In genomic region chr3:125322917-125323316, GRCh38 we compare ENCODE assay signal across 22 cellular contexts. TPM values are rescaled to one million over a fixed set of nuclear protein-coding genes. Genes with fewer than 3 reads are reported as not detected.
DNase-seq lines count a peak whose midpoint lies in the region; ATAC-seq, FAIRE-seq and TF ChIP-seq lines count a peak whose summit lies in the region.
"Had no signal": no experiment of that assay in that cellular context is flagged by ENCODE, and none has a peak within 500 bp of the region (broad histone marks: within the 10 kb centered on the region; RNA-seq: fewer than 3 reads in every experiment).

No MANE protein-coding gene starts in this region.

- H3K4me1 ChIP-seq in HepG2 (ENCODE audit: insufficient read depth, low read length) (no peaks in the 10 kb centered on the region), right lobe of liver (no peaks in the 10 kb centered on the region), kidney (ENCODE audit: control insufficient read depth in 1 of 2, insufficient read depth in 1 of 2, low read depth in 1 of 2, low read length in 2 of 2) (peaks cover 0 to 8% of the 10 kb centered on the region in 2 donors), thyroid gland (peaks cover 58 to 66% of the 10 kb centered on the region in 2 donors)
- H3K4me1 ChIP-seq: SJCRH30 had no signal

- H3K4me2 ChIP-seq in HepG2 (ENCODE audit: low read depth, low read length) = no peak overlapping the region
- H3K4me2 ChIP-seq: KMS-11 had no signal

- no peaks in the 10 kb centered on the region; a peak in 1 of 5 replicates for H3K27me3 ChIP-seq in HepG2 (ENCODE audit: control insufficient read depth in 1 of 2, insufficient read depth in 2 of 2, low read length in 2 of 2)
- no peaks in the 10 kb centered on the region for H3K27me3 ChIP-seq in right lobe of liver
- H3K27me3 ChIP-seq in thyroid gland = no peaks in the 10 kb centered on the region
- H3K27me3 ChIP-seq: SJCRH30 had no signal

- H3K4me1 Mint-ChIP-seq in chondrocyte (ENCODE audit: low read depth) = peaks cover 49% of the 10 kb centered on the region

- H3K36me3 Mint-ChIP-seq in chondrocyte (ENCODE audit: low read depth) = peaks cover 2% of the 10 kb centered on the region

- intact Hi-C loops in HepG2 (cut with micrococcal nuclease; ENCODE audit: unreplicated experiment) = no loop called here
- intact Hi-C loops in right lobe of liver (cut with DNase I) = no loop called here
- intact Hi-C loops in kidney (cut with DNase I) = no loop called here
- intact Hi-C loops in thyroid gland (cut with DNase I) = no loop called here

- no peak for TF ChIP-seq CTCF in HepG2 (CRISPR knock-in tag; IDR thresholded peaks at IDR 0.05)
- TF ChIP-seq CTCF in right lobe of liver (IDR thresholded peaks at IDR 0.05) = no peak
- TF ChIP-seq CTCF in chondrocyte (IDR thresholded peaks at IDR 0.05) = no peak
- TF ChIP-seq CTCF in kidney (IDR thresholded peaks at IDR 0.05; ENCODE audit: borderline replicate concordance, extremely low read depth, insufficient read depth) = no peak
- TF ChIP-seq CTCF in thyroid gland (IDR thresholded peaks at IDR 0.05) = no peak

- H3K4me3 Mint-ChIP-seq in chondrocyte (ENCODE audit: unreplicated experiment) = no peak overlapping the region
- H3K4me3 Mint-ChIP-seq: CD4-positive, alpha-beta memory T cell had no signal

- 98% methylated on average over 2 of the region's 2 CpGs for WGBS in HepG2 (ENCODE audit: low lambda C conversion rate)
- 100% methylated on average over 2 of the region's 2 CpGs for WGBS in right lobe of liver (ENCODE audit: insufficient coverage, low coverage, low lambda C conversion rate, missing lambda C conversion rate)
- WGBS in thyroid gland, 2 donors = 98% methylated on average over 2 of the region's 2 CpGs

- no peaks in the 10 kb centered on the region for H4K20me1 ChIP-seq in HepG2 (ENCODE audit: insufficient read depth, low read length)

- peaks cover 6% of the 10 kb centered on the region for H3K9me3 Mint-ChIP-seq in chondrocyte (ENCODE audit: low read depth)

- POLR2A ChIA-PET in HepG2 (lab: Yijun Ruan, JAX) = no interaction called here

- peaks cover 2% of the 10 kb centered on the region for H3K79me2 ChIP-seq in HepG2 (ENCODE audit: insufficient read depth, low read length)

- no peak for TF ChIP-seq RAD21 in HepG2 (CRISPR knock-in tag; IDR thresholded peaks at IDR 0.05)

- no peak overlapping the region for H2AFZ ChIP-seq in HepG2 (ENCODE audit: low read length)

- no peaks in the 10 kb centered on the region for H3K27me3 Mint-ChIP-seq in chondrocyte (ENCODE audit: low read depth)
- H3K27me3 Mint-ChIP-seq: CD4-positive, alpha-beta memory T cell had no signal

- ATAC-seq in HepG2 (no peak), right lobe of liver (no peak), HG02884 (IDR thresholded peaks at IDR 0.05; ENCODE audit: unreplicated experiment) (no peak), GM21526 (IDR thresholded peaks at IDR 0.05; ENCODE audit: low FRiP score, unreplicated experiment) (no peak)
- ATAC-seq: Right ventricle myocardium inferior had no signal

- FAIRE-seq in HepG2 (lab: Jason Lieb, UNC) (no peak), kidney (lab: Jason Lieb, UNC) (peak; percentile 6)
- FAIRE-seq: GM12891, H1 had no signal

- BruUV-seq in HepG2 (replicated peaks; lab: Mats Ljungman, UMichigan) = no TSS peak

- H3K4me3 ChIP-seq in HepG2 (replicated peaks in 1 of 3; ENCODE audit: insufficient read depth in 1 of 3, low read depth in 2 of 3, low read length in 3 of 3) (no peak overlapping the region), right lobe of liver (no peak overlapping the region), kidney (ENCODE audit: low read length in 2 of 2) (no peak overlapping the region), thyroid gland (replicated peaks in 1 of 3) (no peak overlapping the region)
- H3K4me3 ChIP-seq: SJCRH30 had no signal

- TF ChIP-seq POLR2A in HepG2 (IDR thresholded peaks at IDR 0.05; ENCODE audit: insufficient read depth in 1 of 2, low read depth in 2 of 2, low read length in 2 of 2) (no peak), right lobe of liver (IDR thresholded peaks at IDR 0.05) (no peak), thyroid gland (IDR thresholded peaks at IDR 0.05) (no peak)

- in situ Hi-C loops in HepG2 (cut with HindIII; ENCODE audit: extremely low pct_ligation_motif_present, low pct_unique_long_range_greater_than_20kb) = no loop called here

- H3K27ac Mint-ChIP-seq in chondrocyte (ENCODE audit: unreplicated experiment) = peak overlapping the region; percentile 83

- TF ChIP-seq EP300 in HepG2 (IDR thresholded peaks at IDR 0.05; ENCODE audit: low read depth in 2 of 2, low read length in 2 of 2) = no peak
- no peak for TF ChIP-seq EP300 in HepG2 (CRISPR knock-in tag; IDR thresholded peaks at IDR 0.05; ENCODE audit: borderline replicate concordance)

- DNase-seq in HepG2 (ENCODE audit: low spot score) (no peak), right lobe of liver (no peak), chondrocyte (ENCODE audit: low spot score) (no peak), kidney (no peak), thyroid gland (no peak), GF-D8 (lab: John Stamatoyannopoulos, UW) (no peak)
- DNase-seq: AML-193; CD4-positive, alpha-beta memory T cell; COR-L47; DMS53; NCI-H1436; NCI-H187; NCI-H2107; NCI-H774; SJCRH30; T-helper 1 cell had no signal

- CTCF ChIA-PET in HepG2 (lab: Yijun Ruan, JAX; ENCODE audit: low intra/inter-chr PET ratio, low total read pairs) = no interaction called here

- H3K36me3 ChIP-seq in HepG2 (replicated peaks in 1 of 2; ENCODE audit: control insufficient read depth in 1 of 2, insufficient read depth in 2 of 2, low read length in 2 of 2) (peaks cover 0 to 26% of the 10 kb centered on the region in 2 experiments; a peak in 4 of 5 replicates), right lobe of liver (peaks cover 0 to 2% (median 0%) of the 10 kb centered on the region in 4 donors), kidney (ENCODE audit: control insufficient read depth in 1 of 2, insufficient read depth in 2 of 2, low read length in 2 of 2) (no peaks in the 10 kb centered on the region), thyroid gland (no peaks in the 10 kb centered on the region)

- H3K9me3 ChIP-seq in HepG2 (ENCODE audit: low read length) (no peaks in the 10 kb centered on the region), right lobe of liver (no peaks in the 10 kb centered on the region), kidney (ENCODE audit: control insufficient read depth in 1 of 2, low read length in 2 of 2) (no peaks in the 10 kb centered on the region), thyroid gland (no peaks in the 10 kb centered on the region)

- H3K9ac ChIP-seq in HepG2 (ENCODE audit: insufficient read depth, low read depth, low read length) (no peak overlapping the region), kidney (ENCODE audit: low read length in 2 of 2) (no peak overlapping the region)
- H3K9ac ChIP-seq: KMS-11 had no signal

- no peak overlapping the region for H3K27ac ChIP-seq in HepG2 (ENCODE audit: extremely low read length, insufficient read depth, low read length)
- no peak overlapping the region for H3K27ac ChIP-seq in right lobe of liver
- H3K27ac ChIP-seq in kidney (ENCODE audit: low read depth in 2 of 2, low read length in 2 of 2) = no peak overlapping the region
- peak overlapping the region; percentile 64 to 82 (median 78) for H3K27ac ChIP-seq in thyroid gland
- H3K27ac ChIP-seq: KMS-11, SJCRH30 had no signal

TF ChIP-seq in HepG2, 621 proteins besides CTCF, POLR2A, EP300 and RAD21:
- TF ChIP-seq NFYB (CRISPR knock-in tag; IDR thresholded peaks at IDR 0.05) (no peak), SMAD1 (CRISPR knock-in tag; IDR thresholded peaks at IDR 0.05; ENCODE audit: borderline replicate concordance, low read depth) (no peak), ATF7 (IDR thresholded peaks at IDR 0.05) (peak; percentile 84), ATF7 (CRISPR knock-in tag; IDR thresholded peaks at IDR 0.05) (no peak)
TF ChIP-seq in HepG2: peak in this region for 1.

RNA-seq across cellular contexts. Expression of gene ZNF148, which starts 52.2 kb away (rescaled TPM):
- 33.9 and 36.1 TPM in 2 replicates for total RNA-seq in HepG2 (2016; rRNA removed; fragmentation: Illumina TruSeq; extraction: Trizol)
- 162 and 189 TPM in 2 replicates for total RNA-seq in HepG2 (2016; cell fraction: cytosol; rRNA removed; fragmentation: Illumina TruSeq; extraction: Trizol; ENCODE audit: low read depth)
- total RNA-seq in HepG2 (2016; cell fraction: insoluble cytoplasmic fraction; rRNA removed; fragmentation: Illumina TruSeq; extraction: Trizol) = 30.8 and 31.4 TPM in 2 replicates
- 58.8 and 62.0 TPM in 2 replicates for total RNA-seq in HepG2 (2016; cell fraction: membrane; rRNA removed; fragmentation: Illumina TruSeq; extraction: Trizol)
- total RNA-seq in HepG2 (2016; cell fraction: nucleus; rRNA removed; fragmentation: Illumina TruSeq; extraction: Trizol) = 23.0 and 30.4 TPM in 2 replicates
- 8.2 and 10.6 TPM in 2 replicates for polyA plus RNA-seq in HepG2 (2011; rRNA removed)
- polyA plus RNA-seq in HepG2 (2011; cell fraction: cytosol; rRNA removed) = 4.0 and 6.0 TPM in 2 replicates
- polyA plus RNA-seq in HepG2 (2011; cell fraction: nucleus; rRNA removed) = 5.9 TPM in 2 replicates
- polyA plus RNA-seq in HepG2 (2012) = 7.7 and 10.0 TPM in 2 replicates
- polyA plus RNA-seq in HepG2 (2016; cell fraction: cytosol; fragmentation: Illumina TruSeq; extraction: Trizol; ENCODE audit: low read depth) = 0.40 and 0.43 TPM in 2 replicates
- polyA plus RNA-seq in HepG2 (2016; cell fraction: insoluble cytoplasmic fraction; fragmentation: Illumina TruSeq; extraction: Trizol; ENCODE audit: low read depth) = 11.5 and 14.1 TPM in 2 replicates
- 1.4 and 1.5 TPM in 2 replicates for polyA plus RNA-seq in HepG2 (2016; cell fraction: membrane; fragmentation: Illumina TruSeq; extraction: Trizol; ENCODE audit: low read depth)
- 10.4 and 11.0 TPM in 2 replicates for polyA plus RNA-seq in HepG2 (2016; cell fraction: nucleus; fragmentation: Illumina TruSeq; extraction: Trizol; ENCODE audit: insufficient read depth, low read depth)
- polyA minus RNA-seq in HepG2 (2011; rRNA and poly(A)+ RNA removed; ENCODE audit: low replicate concordance) = 14.6 and 32.0 TPM in 2 replicates
- polyA minus RNA-seq in HepG2 (2011; cell fraction: cytosol; rRNA and poly(A)+ RNA removed) = 25.8 and 28.3 TPM in 2 replicates
- polyA minus RNA-seq in HepG2 (2011; cell fraction: nucleus; rRNA and poly(A)+ RNA removed) = 52.4 and 54.6 TPM in 2 replicates
- 10 to 100 TPM; 14.3 to 22.6 (median 20.4) TPM for total RNA-seq in right lobe of liver
- total RNA-seq in chondrocyte = 45.9 to 50.6 TPM (median 49.9 TPM) in 3 replicates
- total RNA-seq in kidney = 74.4 TPM
- 5.4 TPM for polyA plus RNA-seq in kidney (ENCODE audit: insufficient read depth, low read depth, low replicate concordance)
- 10 to 100 TPM; 64.2 to 86.7 (median 75.3) TPM for total RNA-seq in thyroid gland

Comparison
In these comparisons a context has a peak if more than half of its experiments do, and no peak if none do; other contexts are left out.
1. H3K27ac ChIP-seq: peak in thyroid gland (3 of 3); none in HepG2 (single experiment), right lobe of liver (0 of 3) and kidney (0 of 2).